In genomic region chr19:3171894-3172679, GRCh38 we compare ENCODE assay signal across 17 cellular contexts. TPM values are rescaled to one million over a fixed set of nuclear protein-coding genes. Genes with fewer than 3 reads are reported as not detected.
DNase-seq lines count a peak whose midpoint lies in the region; ATAC-seq, FAIRE-seq and TF ChIP-seq lines count a peak whose summit lies in the region.
"Had no signal": no experiment of that assay in that cellular context is flagged by ENCODE, and none has a peak within 500 bp of the region (broad histone marks: within the 10 kb centered on the region; RNA-seq: fewer than 3 reads in every experiment).

No MANE protein-coding gene starts in this region.

- no peak overlapping the region for H3K27ac ChIP-seq in kidney (ENCODE audit: low read depth in 2 of 2, low read length in 2 of 2)
- H3K27ac ChIP-seq in upper lobe of right lung, result peak overlapping the region; percentile 24
- no peak overlapping the region for H3K27ac ChIP-seq in effector memory CD4-positive, alpha-beta T cell (ENCODE audit: insufficient read depth, low read length, poor library complexity, severe bottlenecking)
- H3K27ac ChIP-seq: VCaP had no signal

- FAIRE-seq in RCC 7860 (lab: Jason Lieb, UNC), result no peak
- FAIRE-seq in kidney (lab: Jason Lieb, UNC), result no peak
- FAIRE-seq: astrocyte had no signal

- in situ Hi-C loops in ACHN (cut with HindIII; ENCODE audit: low pct_ligation_motif_present, low pct_unique_long_range_greater_than_20kb, low sequenced_read_pairs), result no loop called here

- no peaks in the 10 kb centered on the region for H3K4me1 ChIP-seq in kidney (ENCODE audit: control insufficient read depth in 1 of 2, insufficient read depth in 1 of 2, low read depth in 1 of 2, low read length in 2 of 2)
- peaks cover 10% of the 10 kb centered on the region for H3K4me1 ChIP-seq in upper lobe of right lung
- H3K4me1 ChIP-seq in effector memory CD4-positive, alpha-beta T cell (ENCODE audit: control insufficient read depth, insufficient read depth, low read length, poor library complexity, severe bottlenecking), result peaks cover 9% of the 10 kb centered on the region

- ATAC-seq in upper lobe of right lung (peak; percentile 41), HG03135 (IDR thresholded peaks at IDR 0.05; ENCODE audit: unreplicated experiment) (no peak)
- ATAC-seq: left colon had no signal

- no peaks in the 10 kb centered on the region for H3K9me3 Mint-ChIP-seq in activated naive CD4-positive, alpha-beta T cell treated with anti-CD3 and anti-CD28 coated beads, Interleukin-2, amount 10 ng/mL, durations not matched to agents 7 days and 5 days

- intact Hi-C loops in kidney (cut with DNase I) (no loop called here), upper lobe of right lung (cut with DNase I) (no loop called here)

- H3K27me3 ChIP-seq in upper lobe of right lung, result no peaks in the 10 kb centered on the region
- no peaks in the 10 kb centered on the region for H3K27me3 ChIP-seq in effector memory CD4-positive, alpha-beta T cell (replicated peaks; ENCODE audit: control insufficient read depth, insufficient read depth, low read length, poor library complexity, severe bottlenecking)
- H3K27me3 ChIP-seq: upper lobe of left lung had no signal

- H3K36me3 Mint-ChIP-seq in activated naive CD4-positive, alpha-beta T cell treated with anti-CD3 and anti-CD28 coated beads, Interleukin-2, amount 10 ng/mL, durations not matched to agents 7 days and 5 days, result peaks cover 9% of the 10 kb centered on the region

- no peak for DNase-seq in activated naive CD4-positive, alpha-beta T cell treated with anti-CD3 and anti-CD28 coated beads, Interleukin-2, amount 10 ng/mL, durations not matched to agents 7 days and 5 days
- DNase-seq in activated naive CD4-positive, alpha-beta T cell (lab: John Stamatoyannopoulos, UW), result no peak
- peak; percentile 6 for DNase-seq in RCC 7860 (ENCODE audit: low spot score)
- peak; percentile 72 for DNase-seq in kidney
- DNase-seq in upper lobe of right lung, result no peak
- DNase-seq in ACHN, result no peak
- no peak for DNase-seq in effector memory CD4-positive, alpha-beta T cell
- DNase-seq: left colon; NCI-H1105; NCI-H69; SHP77 treated with DMSO at 0.1 percent for 48 hours; stimulated activated CD4-positive, alpha-beta T cell treated with anti-CD3 and anti-CD28 coated beads, Interleukin-12 subunit alpha, Interleukin-12 subunit beta, amount 100 ng/mL, for 4 hours had no signal

- H3K4me3 Mint-ChIP-seq in activated naive CD4-positive, alpha-beta T cell treated with anti-CD3 and anti-CD28 coated beads, Interleukin-2, amount 10 ng/mL, durations not matched to agents 7 days and 5 days, result no peak overlapping the region

- H3K36me3 ChIP-seq in kidney (ENCODE audit: control insufficient read depth in 1 of 2, insufficient read depth in 2 of 2, low read length in 2 of 2), result no peaks in the 10 kb centered on the region
- no peaks in the 10 kb centered on the region for H3K36me3 ChIP-seq in upper lobe of right lung
- H3K36me3 ChIP-seq in effector memory CD4-positive, alpha-beta T cell (ENCODE audit: control insufficient read depth, insufficient read depth, low read length), result no peaks in the 10 kb centered on the region
- H3K36me3 ChIP-seq: upper lobe of left lung had no signal

- H3K9ac ChIP-seq in kidney (ENCODE audit: low read length in 2 of 2), result no peak overlapping the region

- no peak overlapping the region for H3K4me3 ChIP-seq in kidney (ENCODE audit: low read length in 2 of 2)
- H3K4me3 ChIP-seq in upper lobe of right lung, result no peak overlapping the region
- H3K4me3 ChIP-seq in effector memory CD4-positive, alpha-beta T cell (ENCODE audit: insufficient read depth, low read depth, low read length, poor library complexity, severe bottlenecking), result no peak overlapping the region
- H3K4me3 ChIP-seq: upper lobe of left lung had no signal

- no peak for TF ChIP-seq CTCF in kidney (IDR thresholded peaks at IDR 0.05; ENCODE audit: borderline replicate concordance, extremely low read depth, insufficient read depth)
- no peak for TF ChIP-seq CTCF in upper lobe of right lung (IDR thresholded peaks at IDR 0.05)

- H3K9me3 ChIP-seq in kidney (ENCODE audit: control insufficient read depth in 1 of 2, low read length in 2 of 2) (no peaks in the 10 kb centered on the region), upper lobe of right lung (no peaks in the 10 kb centered on the region)
- no peaks in the 10 kb centered on the region for H3K9me3 ChIP-seq in effector memory CD4-positive, alpha-beta T cell (ENCODE audit: control insufficient read depth, low read length)
- H3K9me3 ChIP-seq: upper lobe of left lung had no signal

- H3K4me1 Mint-ChIP-seq in activated naive CD4-positive, alpha-beta T cell treated with anti-CD3 and anti-CD28 coated beads, Interleukin-2, amount 10 ng/mL, durations not matched to agents 7 days and 5 days, result peaks cover 31% of the 10 kb centered on the region

- H3K27ac Mint-ChIP-seq in activated naive CD4-positive, alpha-beta T cell treated with anti-CD3 and anti-CD28 coated beads, Interleukin-2, amount 10 ng/mL, durations not matched to agents 7 days and 5 days, result peak overlapping the region; percentile 70

- H3K27me3 Mint-ChIP-seq in activated naive CD4-positive, alpha-beta T cell treated with anti-CD3 and anti-CD28 coated beads, Interleukin-2, amount 10 ng/mL, durations not matched to agents 7 days and 5 days, result peaks cover 8% of the 10 kb centered on the region

- CTCF ChIA-PET in activated naive CD4-positive, alpha-beta T cell treated with anti-CD3 and anti-CD28 coated beads, Interleukin-2, amount 10 ng/mL, durations not matched to agents 7 days and 5 days (lab: Charles Lee), result no interaction called here

RNA-seq across cellular contexts. Expression of gene S1PR4, which starts 6.5 kb away (rescaled TPM):
- 5.1 TPM for total RNA-seq in kidney
- polyA plus RNA-seq in kidney (ENCODE audit: insufficient read depth, low read depth, low replicate concordance), result 0.67 TPM
- total RNA-seq in upper lobe of right lung, result 22.3 TPM
- total RNA-seq: astrocyte, Daoy had no signal

RNA-seq across cellular contexts. Expression of gene NCLN, which starts 13.6 kb away (rescaled TPM):
- 43.3 TPM for total RNA-seq in kidney
- polyA plus RNA-seq in kidney (ENCODE audit: insufficient read depth, low read depth, low replicate concordance), result 63.2 TPM
- 71.4 TPM for total RNA-seq in upper lobe of right lung

RNA-seq across cellular contexts. Expression of gene GNA15, which starts 36.3 kb away (rescaled TPM):
- 8.7 TPM for total RNA-seq in kidney
- polyA plus RNA-seq in kidney (ENCODE audit: insufficient read depth, low read depth, low replicate concordance), result 1.7 TPM
- 18.6 TPM for total RNA-seq in upper lobe of right lung
- total RNA-seq: astrocyte, Daoy had no signal

RNA-seq across cellular contexts. Expression of gene CELF5, which starts 52.4 kb away (rescaled TPM):
- total RNA-seq in kidney (0.38 TPM), upper lobe of right lung (not detected)
- 0.15 TPM for polyA plus RNA-seq in kidney (ENCODE audit: insufficient read depth, low read depth, low replicate concordance)

Comparison
In these comparisons a context has a peak if more than half of its experiments do, and no peak if none do; other contexts are left out.
1. DNase-seq: peak in RCC 7860 (single experiment) and kidney (single experiment); none in activated naive CD4-positive, alpha-beta T cell treated with anti-CD3 and anti-CD28 coated beads, Interleukin-2, amount 10 ng/mL, durations not matched to agents 7 days and 5 days (single experiment), activated naive CD4-positive, alpha-beta T cell (0 of 4), upper lobe of right lung (single experiment), ACHN (single experiment) and effector memory CD4-positive, alpha-beta T cell (0 of 3).